In genomic region chr19:2983351-2984195, GRCh38 we compare ENCODE assay signal across 8 cellular contexts. TPM values are rescaled to one million over a fixed set of nuclear protein-coding genes. Genes with fewer than 3 reads are reported as not detected.
DNase-seq lines count a peak whose midpoint lies in the region; ATAC-seq lines count a peak whose summit lies in the region.

No MANE protein-coding gene starts in this region.

- peak overlapping the region; percentile 70 for H3K9ac ChIP-seq in adipocyte (ENCODE audit: low read length)

- H3K4me3 Mint-ChIP-seq in activated naive CD8-positive, alpha-beta T cell treated with anti-CD3 and anti-CD28 coated beads, Interleukin-2, amount 50 U/mL, for 24 hours: no peak overlapping the region

- no peaks in the 10 kb centered on the region for H3K36me3 Mint-ChIP-seq in activated naive CD8-positive, alpha-beta T cell treated with anti-CD3 and anti-CD28 coated beads, Interleukin-2, amount 50 U/mL, for 24 hours (ENCODE audit: low read depth)

- ATAC-seq in left ventricle myocardium superior (peak; percentile 64), GM21576 (IDR thresholded peaks at IDR 0.05; ENCODE audit: unreplicated experiment) (no peak), HG03521 (IDR thresholded peaks at IDR 0.05; ENCODE audit: unreplicated experiment) (no peak)
- ATAC-seq in activated naive CD8-positive, alpha-beta T cell treated with anti-CD3 and anti-CD28 coated beads, Interleukin-2, amount 50 U/mL, for 24 hours: no peak

- H3K27me3 Mint-ChIP-seq in activated naive CD8-positive, alpha-beta T cell treated with anti-CD3 and anti-CD28 coated beads, Interleukin-2, amount 50 U/mL, for 24 hours: peaks cover 23% of the 10 kb centered on the region

- H3K27ac Mint-ChIP-seq in activated naive CD8-positive, alpha-beta T cell treated with anti-CD3 and anti-CD28 coated beads, Interleukin-2, amount 50 U/mL, for 24 hours: no peak overlapping the region

- H3K4me1 ChIP-seq in adipocyte (ENCODE audit: control insufficient read depth, insufficient read depth, low read length): peaks cover 22% of the 10 kb centered on the region

- H3K4me3 ChIP-seq in adipocyte (ENCODE audit: low read length): peak overlapping the region; percentile 58

- no peaks in the 10 kb centered on the region for H3K9me3 ChIP-seq in adipocyte (ENCODE audit: control insufficient read depth, low read length)

- H3K9me3 Mint-ChIP-seq in activated naive CD8-positive, alpha-beta T cell treated with anti-CD3 and anti-CD28 coated beads, Interleukin-2, amount 50 U/mL, for 24 hours: no peaks in the 10 kb centered on the region

- peaks cover 4% of the 10 kb centered on the region for H3K4me1 Mint-ChIP-seq in activated naive CD8-positive, alpha-beta T cell treated with anti-CD3 and anti-CD28 coated beads, Interleukin-2, amount 50 U/mL, for 24 hours

- DNase-seq in AG08395 (ENCODE audit: low spot score): peak; percentile 72
- peak; percentile 20 for DNase-seq in LHCN-M2 (ENCODE audit: low read depth)
- peak; percentile 66 for DNase-seq in adipocyte (ENCODE audit: low read depth)
- peak; percentile 76 for DNase-seq in left ventricle myocardium superior
- peak; percentile 46 for DNase-seq in renal cortical epithelial cell (ENCODE audit: low read depth)
- no peak for DNase-seq in activated naive CD8-positive, alpha-beta T cell treated with anti-CD3 and anti-CD28 coated beads, Interleukin-2, amount 50 U/mL, for 24 hours

- H3K27me3 ChIP-seq in adipocyte (replicated peaks; ENCODE audit: control insufficient read depth, insufficient read depth, low read length): peaks cover 11% of the 10 kb centered on the region

- intact Hi-C loops in left ventricle myocardium superior (cut with micrococcal nuclease): no loop called here

- no peaks in the 10 kb centered on the region for H3K36me3 ChIP-seq in adipocyte (ENCODE audit: control insufficient read depth, insufficient read depth, low read length, severe bottlenecking)

RNA-seq across cellular contexts. Expression of gene TLE6, which starts 6.2 kb away (rescaled TPM):
- 0.40 TPM in 1 of 2 replicates, not detected in the other for total RNA-seq in LHCN-M2 (2014; rRNA removed)
- polyA plus RNA-seq in LHCN-M2 (2012): 0.30 TPM
- 0.30 TPM for total RNA-seq in left ventricle myocardium superior
- total RNA-seq in renal cortical epithelial cell: 0.69 and 1.6 TPM in 2 replicates

RNA-seq across cellular contexts. Expression of gene ZNF77, which starts 38.8 kb away (rescaled TPM):
- total RNA-seq in LHCN-M2 (2014; rRNA removed) (2.9 and 3.3 TPM in 2 replicates), left ventricle myocardium superior (2.2 TPM), renal cortical epithelial cell (3.3 and 7.0 TPM in 2 replicates)
- polyA plus RNA-seq in LHCN-M2 (2012): 1.8 TPM

RNA-seq across cellular contexts. Expression of gene TLE2, which starts 45.5 kb away (rescaled TPM):
- total RNA-seq in LHCN-M2 (2014; rRNA removed) (0.69 and 2.4 TPM in 2 replicates), left ventricle myocardium superior (66.5 TPM), renal cortical epithelial cell (15.0 and 15.8 TPM in 2 replicates)
- 0.44 TPM for polyA plus RNA-seq in LHCN-M2 (2012)
